1 cellular context compared by ENCODE assay signal in genomic region chr6:26311385-26312095, GRCh38.
TF ChIP-seq lines count a peak whose summit lies in the region.

No MANE protein-coding gene starts in this region.

TF ChIP-seq in HEK293, 187 proteins besides CTCF, POLR2A, EP300 and RAD21 (continued from another document and continues in another):
- TF ChIP-seq ZNF513 (tag by site-specific recombination; IDR thresholded peaks at IDR 0.05) (peak; percentile 4; the same call in 1 of the 2 replicates), KLF10 (tag by site-specific recombination; IDR thresholded peaks at IDR 0.05) (peak; percentile 57), ZNF473 (tag by site-specific recombination; IDR thresholded peaks at IDR 0.05) (no peak), ZNF23 (tag by site-specific recombination; IDR thresholded peaks at IDR 0.05; ENCODE audit: borderline replicate concordance) (no peak), ZNF501 (tag by site-specific recombination; IDR thresholded peaks at IDR 0.05) (no peak; the same call in 1 of the 2 replicates), ZNF48 (tag by site-specific recombination; IDR thresholded peaks at IDR 0.05) (no peak), ZNF629 (tag by site-specific recombination; IDR thresholded peaks at IDR 0.05) (peak; percentile 91), ZNF426 (tag by site-specific recombination; IDR thresholded peaks at IDR 0.05) (no peak), ZSCAN30 (tag by site-specific recombination; IDR thresholded peaks at IDR 0.05) (peak; percentile 86; the same call in 1 of the 2 replicates), WT1 (tag by site-specific recombination; IDR thresholded peaks at IDR 0.05) (0 out of 2 replicates have a peak, but pooled peaks have one; percentile 8), ZFP37 (tag by site-specific recombination; IDR thresholded peaks at IDR 0.05) (no peak; the same call in 1 of the 2 replicates), ZBTB1 (tag by site-specific recombination; IDR thresholded peaks at IDR 0.05) (no peak), ZNF549 (tag by site-specific recombination; IDR thresholded peaks at IDR 0.05) (peak; percentile 72), ZSCAN4 (tag by site-specific recombination; IDR thresholded peaks at IDR 0.05) (no peak), ZNF184 (tag by site-specific recombination; IDR thresholded peaks at IDR 0.05) (peak; percentile 76; the same call in 1 of the 2 replicates), GFI1B (tag by site-specific recombination; IDR thresholded peaks at IDR 0.05) (peak; percentile 51; the same call in 1 of the 2 replicates), ZNF239 (tag by site-specific recombination; IDR thresholded peaks at IDR 0.05) (no peak), ZBTB26 (tag by site-specific recombination; optimal IDR thresholded peaks at IDR 0.05) (no peak), ZNF785 (tag by site-specific recombination; IDR thresholded peaks at IDR 0.05) (peak; percentile 89), ZNF639 (tag by site-specific recombination; IDR thresholded peaks at IDR 0.05) (peak; percentile 80), ZSCAN23 (tag by site-specific recombination; IDR thresholded peaks at IDR 0.05) (peak; percentile 48; the same call in 1 of the 2 replicates), ZNF658 (tag by site-specific recombination; IDR thresholded peaks at IDR 0.05) (no peak), ZNF600 (tag by site-specific recombination; IDR thresholded peaks at IDR 0.05) (peak; percentile 57), ZNF335 (tag by site-specific recombination; conservative IDR thresholded peaks at IDR 0.05) (0 out of 2 replicates have a peak, but pooled peaks have one; percentile 32), ZNF558 (tag by site-specific recombination; IDR thresholded peaks at IDR 0.05) (peak; percentile 31; the same call in 1 of the 2 replicates), ZNF416 (tag by site-specific recombination; IDR thresholded peaks at IDR 0.05) (no peak), ZNF76 (tag by site-specific recombination; IDR thresholded peaks at IDR 0.05; ENCODE audit: borderline replicate concordance, low read depth) (peak; percentile 63; the same call in 1 of the 2 replicates), ZNF692 (tag by site-specific recombination; IDR thresholded peaks at IDR 0.05) (peak; percentile 66), ZNF664 (tag by site-specific recombination; IDR thresholded peaks at IDR 0.05) (peak; percentile 5), RBAK (tag by site-specific recombination; IDR thresholded peaks at IDR 0.05) (no peak), ZNF26 (tag by site-specific recombination; IDR thresholded peaks at IDR 0.05) (no peak), ZNF560 (tag by site-specific recombination; IDR thresholded peaks at IDR 0.05; ENCODE audit: borderline replicate concordance) (no peak), HOXD13 (CRISPR knock-in tag; IDR thresholded peaks at IDR 0.05; ENCODE audit: borderline replicate concordance) (no peak), ATF2 (tag by site-specific recombination; IDR thresholded peaks at IDR 0.05; ENCODE audit: low read depth) (no peak), ZNF707 (tag by site-specific recombination; IDR thresholded peaks at IDR 0.05) (no peak), ZEB2 (tag by site-specific recombination; IDR thresholded peaks at IDR 0.05) (peak; percentile 71), ZBTB20 (tag by site-specific recombination; IDR thresholded peaks at IDR 0.05) (0 out of 2 replicates have a peak, but pooled peaks have one; percentile 17), ZNF701 (tag by site-specific recombination; IDR thresholded peaks at IDR 0.05) (no peak), YY1 (tag by site-specific recombination; IDR thresholded peaks at IDR 0.05) (peak; percentile 37; the same call in 1 of the 2 replicates), ZNF660 (tag by site-specific recombination; IDR thresholded peaks at IDR 0.05) (peak; percentile 87), KLF17 (tag by site-specific recombination; IDR thresholded peaks at IDR 0.05) (peak; percentile 56; the same call in 1 of the 2 replicates), INSM2 (tag by site-specific recombination; IDR thresholded peaks at IDR 0.05) (peak; percentile 64; the same call in 1 of the 2 replicates), ZSCAN5A (tag by site-specific recombination; IDR thresholded peaks at IDR 0.05) (0 out of 2 replicates have a peak, but pooled peaks have one; percentile 13), MZF1 (tag by site-specific recombination; IDR thresholded peaks at IDR 0.05; ENCODE audit: borderline replicate concordance) (no peak; the same call in 1 of the 2 replicates), ZXDB (tag by site-specific recombination; IDR thresholded peaks at IDR 0.05) (peak; percentile 42), ZBTB21 (tag by site-specific recombination; IDR thresholded peaks at IDR 0.05) (peak; percentile 76), KLF1 (tag by site-specific recombination; IDR thresholded peaks at IDR 0.05) (no peak; the same call in 1 of the 2 replicates), ZNF677 (tag by site-specific recombination; IDR thresholded peaks at IDR 0.05) (no peak), HIC1 (tag by site-specific recombination; IDR thresholded peaks at IDR 0.05) (no peak), ZNF843 (tag by site-specific recombination; IDR thresholded peaks at IDR 0.05) (no peak), REPIN1 (tag by site-specific recombination; IDR thresholded peaks at IDR 0.05; ENCODE audit: low read depth) (0 out of 2 replicates have a peak, but pooled peaks have one; percentile 5), ZNF140 (tag by site-specific recombination; IDR thresholded peaks at IDR 0.05) (no peak), ZSCAN16 (tag by site-specific recombination; IDR thresholded peaks at IDR 0.05) (no peak)
